Comparison of ENCODE assay signal across 17 cellular contexts in the genomic region with DNA sequence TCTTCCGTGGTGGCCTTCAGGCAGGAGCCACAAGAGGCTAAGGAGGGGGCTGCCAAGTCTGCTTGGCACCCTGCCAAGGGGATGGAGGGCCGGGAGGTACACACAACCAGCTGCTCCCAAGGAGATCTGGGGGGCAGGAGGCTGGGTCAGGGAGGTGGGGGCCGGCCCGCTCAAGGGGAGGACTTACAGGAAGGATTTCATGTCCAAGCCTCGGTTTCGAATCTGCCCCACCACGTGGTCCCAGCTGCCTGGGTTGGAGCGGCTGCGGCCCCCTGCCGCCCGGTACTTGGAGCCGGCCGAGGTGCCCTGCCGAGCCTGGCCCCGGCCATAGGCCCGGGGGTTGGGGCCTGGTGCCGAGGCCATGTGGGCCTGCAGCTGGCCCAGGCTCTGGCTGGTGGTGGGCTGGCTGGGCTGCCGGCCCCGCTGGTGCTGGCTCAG. TPM values are rescaled to one million over a fixed set of nuclear protein-coding genes. Genes with fewer than 3 reads are reported as not detected.
A peak's percentile ranks its signal among the peaks of the same experiment; 100 is the strongest.
DNase-seq lines count a peak whose midpoint lies in the region; ATAC-seq, FAIRE-seq and TF ChIP-seq lines count a peak whose summit lies in the region.
"Had no signal": no experiment of that assay in that cellular context is flagged by ENCODE, and none has a peak within 500 bp of the region (broad histone marks: within the 10 kb centered on the region; RNA-seq: fewer than 3 reads in every experiment).

No MANE protein-coding gene starts in this region.

- no peaks in the 10 kb centered on the region for H3K36me3 ChIP-seq in H7 (replicated peaks; ENCODE audit: control insufficient read depth, insufficient read depth, low read length)
- no peaks in the 10 kb centered on the region for H3K36me3 ChIP-seq in H1 (ENCODE audit: control insufficient read depth in 2 of 4, insufficient read depth in 4 of 4, low read length in 3 of 4)
- H3K36me3 ChIP-seq: ascending aorta, esophagus squamous epithelium, heart right ventricle had no signal

- H2BK20ac ChIP-seq in H1 (ENCODE audit: low read length): 0 out of 2 replicates have a peak overlapping the region, but pooled peaks have one; percentile 86

- H4K5ac ChIP-seq in H1 (ENCODE audit: insufficient read length, low read depth, low read length): peak overlapping the region; percentile 13

- H2BK15ac ChIP-seq in H1 (ENCODE audit: low read length): peak overlapping the region; percentile 98

- ATAC-seq in HG02970 (IDR thresholded peaks at IDR 0.05; ENCODE audit: low FRiP score, unreplicated experiment) (no peak), HG02840 (IDR thresholded peaks at IDR 0.05; ENCODE audit: low FRiP score, unreplicated experiment) (no peak)

- TF ChIP-seq RAD21 in H1 (IDR thresholded peaks at IDR 0.05 in 1 of 2, conservative IDR thresholded peaks at IDR 0.05 in 1 of 2; ENCODE audit: low read depth in 2 of 2, low read length in 2 of 2): no peak

- peak overlapping the region; percentile 95 for H4K91ac ChIP-seq in H1 (replicated peaks; ENCODE audit: insufficient read length, low read length)

- H3K56ac ChIP-seq in H1 (replicated peaks; ENCODE audit: insufficient read length, low read depth, low read length): no peak overlapping the region

- DNase-seq in Ammon's horn (ENCODE audit: low spot score) (peak; percentile 30), H7 (peak; percentile 87), NCI-H510A treated with DMSO at 0.1 percent for 48 hours (lab: John Stamatoyannopoulos, UW) (peak; percentile 81), H1 (ENCODE audit: low read depth in 1 of 2, low spot score in 2 of 2) (peak in 1 of 2 experiments; percentile 63), SW480 (ENCODE audit: low spot score) (no peak), dermis blood vessel endothelial cell (no peak)
- DNase-seq: activated B cell treated with CpG ODN at 0.5 μM for 24 hours; activated gamma-delta T cell; DND-41; esophagus squamous epithelium; heart right ventricle; stimulated activated CD4-positive, alpha-beta T cell treated with anti-CD3 and anti-CD28 coated beads, Interleukin-12 subunit alpha, Interleukin-12 subunit beta, amount 100 ng/mL, for 4 hours; T-helper 1 cell had no signal

- peak overlapping the region; percentile 39 to 44; a peak in 2 of 4 replicates for H3K4me2 ChIP-seq in H1 (ENCODE audit: insufficient read depth in 1 of 2, low read depth in 2 of 2, low read length in 2 of 2)

- peaks cover 5 to 35% (median 18%) of the 10 kb centered on the region in 4 experiments for H3K4me1 ChIP-seq in H1 (replicated peaks in 1 of 4; ENCODE audit: control insufficient read depth in 3 of 4, insufficient read depth in 4 of 4, low read length in 3 of 4)
- H3K4me1 ChIP-seq: ascending aorta, esophagus squamous epithelium, parathyroid adenoma had no signal

- 52% methylated on average over 13 of the region's 19 CpGs; no CpG with 5 or more reads in 1 of the 2 experiments for WGBS in H1 (ENCODE audit: extremely low coverage in 1 of 2, insufficient coverage in 1 of 2, insufficient read length in 1 of 2, insufficient replicate concordance in 2 of 2, low coverage in 1 of 2, low lambda C conversion rate in 2 of 2, missing lambda C conversion rate in 1 of 2), 2 experiments

- CTCF ChIA-PET in H1 (lab: Charles Lee; ENCODE audit: partially characterized antibody): interaction anchor here (0.8 to 23.7 kb wide), 14 partner anchors 11 to 342 kb away, joined by 3 to 330 read pairs (median 12); no protein-coding TSS in a partner anchor

- H3K4me3 ChIP-seq in H7 (ENCODE audit: insufficient read depth, low read depth, low read length) (no peak overlapping the region), H1 (ENCODE audit: extremely low read depth in 1 of 4, insufficient read depth in 2 of 4, low read depth in 3 of 4, low read length in 4 of 4) (no peak overlapping the region)
- H3K4me3 ChIP-seq: ascending aorta, esophagus squamous epithelium, heart right ventricle had no signal

- no peak overlapping the region for H3K27ac ChIP-seq in H1 (ENCODE audit: low read depth, low read length)
- H3K27ac ChIP-seq: ascending aorta, esophagus squamous epithelium, heart right ventricle, parathyroid adenoma had no signal

- TF ChIP-seq EP300 in H1 (IDR thresholded peaks at IDR 0.05; ENCODE audit: borderline replicate concordance in 1 of 2, low read depth in 2 of 2, low read length in 2 of 2): no peak

- H3K79me2 ChIP-seq in H1 (ENCODE audit: control insufficient read depth in 1 of 2, insufficient read depth in 2 of 2, low read length in 2 of 2): no peaks in the 10 kb centered on the region
- H3K79me2 ChIP-seq: parathyroid adenoma had no signal

- H4K8ac ChIP-seq in H1 (ENCODE audit: extremely low read depth, insufficient read depth, low read length): no peak overlapping the region; the same call in 1 of the 2 replicates

- no peaks in the 10 kb centered on the region for H3K79me1 ChIP-seq in H1 (ENCODE audit: low read depth, low read length)

- H2AFZ ChIP-seq in H1 (ENCODE audit: low read length): no peak overlapping the region
- H2AFZ ChIP-seq: parathyroid adenoma had no signal

- H3K23ac ChIP-seq in H1 (ENCODE audit: insufficient read length): no peak overlapping the region

- H3K4ac ChIP-seq in H1 (replicated peaks; ENCODE audit: insufficient read length, low read depth, low read length): peak overlapping the region; percentile 57

- no peak overlapping the region for H3K14ac ChIP-seq in H1 (ENCODE audit: insufficient read length)

- no peak for FAIRE-seq in H1 (lab: Jason Lieb, UNC)

- H2BK120ac ChIP-seq in H1 (replicated peaks; ENCODE audit: low read depth, low read length): no peak overlapping the region

- H3K9ac ChIP-seq in H1 (replicated peaks in 1 of 4; ENCODE audit: extremely low read depth in 1 of 4, low read depth in 3 of 4, low read length in 3 of 4): no peak overlapping the region
- H3K9ac ChIP-seq: parathyroid adenoma had no signal

- peak overlapping the region; percentile 89; the same call in 1 of the 2 replicates for H2BK5ac ChIP-seq in H1 (ENCODE audit: low read depth, low read length)

- no peaks in the 10 kb centered on the region; a peak in 1 of 4 replicates for H3K9me3 ChIP-seq in H1 (ENCODE audit: insufficient read depth in 2 of 2, low read depth in 1 of 2, low read length in 1 of 2)
- H3K9me3 ChIP-seq: ascending aorta, esophagus squamous epithelium, heart right ventricle had no signal

- POLR2A ChIA-PET in H1 (lab: Charles Lee; ENCODE audit: partially characterized antibody): interaction anchor here (0.7 to 1.6 kb wide), 5 partner anchors 9 to 180 kb away, joined by 3 to 5 read pairs (median 4); a partner anchor contains a TSS

- no peak for TF ChIP-seq POLR2A in H1 (IDR thresholded peaks at IDR 0.05; ENCODE audit: control extremely low read depth in 1 of 2, low read depth in 2 of 2, low read length in 2 of 2)

- peak overlapping the region; percentile 99 for H3K18ac ChIP-seq in H1 (ENCODE audit: extremely low read depth, low read length)

- H4K20me1 ChIP-seq in H1 (replicated peaks in 1 of 2; ENCODE audit: control insufficient read depth in 1 of 2, insufficient read depth in 2 of 2, low read length in 2 of 2): peaks cover 0 to 2% of the 10 kb centered on the region in 2 experiments

- peak overlapping the region; percentile 71; the same call in 1 of the 2 replicates for H2AK5ac ChIP-seq in H1 (ENCODE audit: low read depth, low read length)

- no peaks in the 10 kb centered on the region for H3K23me2 ChIP-seq in H1 (ENCODE audit: low read depth, low read length)

- H3K27me3 ChIP-seq in H7 (ENCODE audit: control insufficient read depth, insufficient read depth, low read length) (no peaks in the 10 kb centered on the region), H1 (replicated peaks in 1 of 4; ENCODE audit: control insufficient read depth in 3 of 4, extremely low read depth in 1 of 4, insufficient read depth in 3 of 4, low read length in 3 of 4) (no peaks in the 10 kb centered on the region; a peak in 1 of 7 replicates)
- H3K27me3 ChIP-seq: ascending aorta, heart right ventricle had no signal

- no peak for TF ChIP-seq CTCF in H1 (IDR thresholded peaks at IDR 0.05; ENCODE audit: control extremely low read depth in 1 of 3, insufficient read depth in 1 of 3, low read depth in 1 of 3, low read length in 3 of 3)

- H2BK12ac ChIP-seq in H1 (ENCODE audit: low read depth, low read length): peak overlapping the region; percentile 86; the same call in 1 of the 2 replicates

TF ChIP-seq in H1, 55 proteins besides CTCF, POLR2A, EP300 and RAD21 (continues in another document):
- TF ChIP-seq, protein P1, sequence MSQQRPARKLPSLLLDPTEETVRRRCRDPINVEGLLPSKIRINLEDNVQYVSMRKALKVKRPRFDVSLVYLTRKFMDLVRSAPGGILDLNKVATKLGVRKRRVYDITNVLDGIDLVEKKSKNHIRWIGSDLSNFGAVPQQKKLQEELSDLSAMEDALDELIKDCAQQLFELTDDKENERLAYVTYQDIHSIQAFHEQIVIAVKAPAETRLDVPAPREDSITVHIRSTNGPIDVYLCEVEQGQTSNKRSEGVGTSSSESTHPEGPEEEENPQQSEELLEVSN (IDR thresholded peaks at IDR 0.05): peak; percentile 42; the same call in 1 of the 2 replicates
- TF ChIP-seq, protein P2, sequence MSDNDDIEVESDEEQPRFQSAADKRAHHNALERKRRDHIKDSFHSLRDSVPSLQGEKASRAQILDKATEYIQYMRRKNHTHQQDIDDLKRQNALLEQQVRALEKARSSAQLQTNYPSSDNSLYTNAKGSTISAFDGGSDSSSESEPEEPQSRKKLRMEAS (IDR thresholded peaks at IDR 0.05): peak; percentile 75

RNA-seq across cellular contexts. Expression of a gene that starts 33.5 kb away (rescaled TPM):
- 2.5 and 2.6 TPM in 2 replicates for total RNA-seq in H7 (2014; rRNA removed; shearing (Covaris generic))
- total RNA-seq in H1 (2021; fragmentation: NEBNext Ultra II Directional; extraction: Animal tissue kit (Norgen Biotek cat#: 25700)): 0.47 and 0.61 TPM in 2 replicates
- 0.71 and 1.1 TPM in 2 replicates for polyA plus RNA-seq in H1 (2011; rRNA removed)
- 0.58 TPM for polyA plus RNA-seq in H1 (2011; cell fraction: cytosol; rRNA removed)
- polyA plus RNA-seq in H1 (2011; cell fraction: nucleus; rRNA removed): 1.1 TPM
- 0.15 to 0.57 TPM (median 0.38 TPM) in 4 replicates for polyA plus RNA-seq in H1 (2012, experiment 1 of 2)
- polyA plus RNA-seq in H1 (2012, experiment 2 of 2): 0.66 TPM
- 0.51 TPM for polyA plus RNA-seq in H1 (2013, experiment 1 of 2)
- 0.53 TPM for polyA plus RNA-seq in H1 (2013, experiment 2 of 2)
- 0.27 and 0.79 TPM in 2 replicates for polyA minus RNA-seq in H1 (2011; rRNA and poly(A)+ RNA removed)
- not detected for polyA minus RNA-seq in H1 (2011; cell fraction: cytosol; rRNA and poly(A)+ RNA removed)
- 1.2 TPM for polyA minus RNA-seq in H1 (2011; cell fraction: nucleus; rRNA and poly(A)+ RNA removed)
- not detected in 2 replicates for total RNA-seq in dermis blood vessel endothelial cell
- total RNA-seq: activated B cell treated with CpG ODN at 0.5 μM for 24 hours had no signal

RNA-seq across cellular contexts. Expression of a gene that starts 38.8 kb away (rescaled TPM):
- total RNA-seq in H7 (2014; rRNA removed; shearing (Covaris generic)): 3.6 and 4.8 TPM in 2 replicates
- total RNA-seq in H1 (2021; fragmentation: NEBNext Ultra II Directional; extraction: Animal tissue kit (Norgen Biotek cat#: 25700)): 10.5 and 10.6 TPM in 2 replicates
- polyA plus RNA-seq in H1 (2011; rRNA removed): 9.6 and 14.4 TPM in 2 replicates
- polyA plus RNA-seq in H1 (2011; cell fraction: cytosol; rRNA removed): 9.2 TPM
- polyA plus RNA-seq in H1 (2011; cell fraction: nucleus; rRNA removed): 23.5 TPM
- 9.2 to 16.6 TPM (median 13.7 TPM) in 4 replicates for polyA plus RNA-seq in H1 (2012, experiment 1 of 2)
- 7.6 TPM for polyA plus RNA-seq in H1 (2012, experiment 2 of 2)
- polyA plus RNA-seq in H1 (2013, experiment 1 of 2): 10.6 TPM
- polyA plus RNA-seq in H1 (2013, experiment 2 of 2): 10.5 TPM
- 5.7 and 8.6 TPM in 2 replicates for polyA minus RNA-seq in H1 (2011; rRNA and poly(A)+ RNA removed)
- polyA minus RNA-seq in H1 (2011; cell fraction: cytosol; rRNA and poly(A)+ RNA removed): 8.2 TPM
- 6.4 TPM for polyA minus RNA-seq in H1 (2011; cell fraction: nucleus; rRNA and poly(A)+ RNA removed)
- total RNA-seq in dermis blood vessel endothelial cell: 0.51 and 3.0 TPM in 2 replicates
- total RNA-seq: activated B cell treated with CpG ODN at 0.5 μM for 24 hours had no signal

Comparison
In these comparisons a context has a peak if more than half of its experiments do, and no peak if none do; other contexts are left out.
1. DNase-seq: peak in Ammon's horn (single experiment), H7 (single experiment) and NCI-H510A treated with DMSO at 0.1 percent for 48 hours (single experiment); none in SW480 (single experiment) and dermis blood vessel endothelial cell (single experiment).